20 cellular contexts compared by ENCODE assay signal in the genomic region with DNA sequence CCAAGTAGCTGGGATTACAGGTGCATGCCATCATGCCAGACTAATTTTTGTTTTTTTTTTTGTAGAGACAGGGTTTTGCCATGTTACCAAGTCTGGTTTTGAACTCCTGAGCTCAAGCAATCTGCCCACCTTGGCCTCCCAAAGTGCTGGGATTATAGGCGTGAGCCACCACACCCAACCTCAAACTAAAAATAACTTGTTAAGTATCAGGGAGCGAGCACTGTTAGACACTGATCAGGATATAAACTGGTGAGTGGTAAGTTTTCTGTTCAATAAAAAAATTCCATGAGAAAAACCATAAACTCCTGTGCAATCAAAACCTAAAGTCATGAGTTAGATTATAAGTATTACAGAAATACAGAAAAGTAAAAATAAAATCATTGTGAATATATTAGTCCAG. TPM values are rescaled to one million over a fixed set of nuclear protein-coding genes. Genes with fewer than 3 reads are reported as not detected.
A peak's percentile ranks its signal among the peaks of the same experiment; 100 is the strongest.
DNase-seq lines count a peak whose midpoint lies in the region; ATAC-seq, FAIRE-seq and TF ChIP-seq lines count a peak whose summit lies in the region.
"Had no signal": no experiment of that assay in that cellular context is flagged by ENCODE, and none has a peak within 500 bp of the region (broad histone marks: within the 10 kb centered on the region; RNA-seq: fewer than 3 reads in every experiment).

No MANE protein-coding gene starts in this region.

- no TSS peak for BruUV-seq in HepG2 (replicated peaks; lab: Mats Ljungman, UMichigan)

- peaks cover 52% of the 10 kb centered on the region for H3K36me3 Mint-ChIP-seq in activated T-helper 17 cell treated with anti-CD3 and anti-CD28 coated beads, Interleukin-2, amount 50 U/mL, for 72 hours (ENCODE audit: low read depth)
- no peaks in the 10 kb centered on the region for H3K36me3 Mint-ChIP-seq in natural killer cell

- no peak for TF ChIP-seq EP300 in transverse colon (IDR thresholded peaks at IDR 0.05; ENCODE audit: low read depth)
- TF ChIP-seq EP300 in HepG2 (IDR thresholded peaks at IDR 0.05; ENCODE audit: low read depth in 2 of 2, low read length in 2 of 2), result no peak
- TF ChIP-seq EP300 in HepG2 (CRISPR knock-in tag; IDR thresholded peaks at IDR 0.05; ENCODE audit: borderline replicate concordance), result no peak

- peak overlapping the region; percentile 60 for H3K27ac ChIP-seq in left ventricle myocardium inferior (replicated peaks)
- H3K27ac ChIP-seq in right atrium auricular region, result no peak overlapping the region
- peak overlapping the region; percentile 64 to 77 (median 72) for H3K27ac ChIP-seq in transverse colon
- H3K27ac ChIP-seq in HepG2 (ENCODE audit: extremely low read length, insufficient read depth, low read length), result no peak overlapping the region
- H3K27ac ChIP-seq: KMS-11 had no signal

- no peak overlapping the region for H3K4me2 ChIP-seq in HepG2 (ENCODE audit: low read depth, low read length)
- H3K4me2 ChIP-seq: KMS-11 had no signal

- TF ChIP-seq RAD21 in HepG2 (CRISPR knock-in tag; IDR thresholded peaks at IDR 0.05), result no peak

- H3K4me3 Mint-ChIP-seq in activated T-helper 17 cell treated with anti-CD3 and anti-CD28 coated beads, Interleukin-2, amount 50 U/mL, for 72 hours, result no peak overlapping the region
- no peak overlapping the region for H3K4me3 Mint-ChIP-seq in natural killer cell
- H3K4me3 Mint-ChIP-seq: CD14-positive monocyte had no signal

- no peak overlapping the region for H2AFZ ChIP-seq in HepG2 (ENCODE audit: low read length)

- CTCF ChIA-PET in HepG2 (lab: Yijun Ruan, JAX; ENCODE audit: low intra/inter-chr PET ratio, low total read pairs), result no interaction called here

- POLR2A ChIA-PET in HepG2 (lab: Yijun Ruan, JAX), result no interaction called here

- H3K4me1 ChIP-seq in left ventricle myocardium inferior (peaks cover 16% of the 10 kb centered on the region), right atrium auricular region (peaks cover 0 to 4% of the 10 kb centered on the region in 2 donors), transverse colon (peaks cover 4 to 46% (median 10%) of the 10 kb centered on the region in 4 donors), HepG2 (ENCODE audit: insufficient read depth, low read length) (peaks cover 8% of the 10 kb centered on the region; the same call in 1 of the 2 replicates)

- in situ Hi-C loops in transverse colon (cut with MboI; ENCODE audit: low pct_ligation_motif_present in 1 of 4, low pct_unique_long_range_greater_than_20kb in 1 of 4, low sequenced_read_pairs in 3 of 4), result no loop called here
- in situ Hi-C loops in HepG2 (cut with HindIII; ENCODE audit: extremely low pct_ligation_motif_present, low pct_unique_long_range_greater_than_20kb), result no loop called here

- peaks cover 23% of the 10 kb centered on the region for H3K4me1 Mint-ChIP-seq in activated T-helper 17 cell treated with anti-CD3 and anti-CD28 coated beads, Interleukin-2, amount 50 U/mL, for 72 hours
- peaks cover 28 to 42% of the 10 kb centered on the region in 2 donors for H3K4me1 Mint-ChIP-seq in natural killer cell

- H3K27me3 ChIP-seq in left ventricle myocardium inferior (ENCODE audit: low read depth) (no peaks in the 10 kb centered on the region), right atrium auricular region (no peaks in the 10 kb centered on the region), transverse colon (no peaks in the 10 kb centered on the region), HepG2 (ENCODE audit: control insufficient read depth in 1 of 2, insufficient read depth in 2 of 2, low read length in 2 of 2) (no peaks in the 10 kb centered on the region)

- DNase-seq in left ventricle myocardium inferior, result no peak
- DNase-seq in right atrium auricular region (ENCODE audit: low spot score), result no peak
- DNase-seq in natural killer cell, result no peak
- DNase-seq in transverse colon, result no peak
- DNase-seq in putamen (ENCODE audit: low spot score), result no peak
- DNase-seq in SKM-1 treated with dmso at 0.1 percent for 144 hours (lab: John Stamatoyannopoulos, UW; ENCODE audit: unreplicated experiment), result no peak
- no peak for DNase-seq in HepG2 (ENCODE audit: low spot score)
- DNase-seq: DMS79 treated with DMSO at 0.1 percent for 48 hours, GOT3, NCI-H1417, NCI-H187 treated with DMSO at 0.1 percent for 48 hours, NCI-H226, NCI-H524, OCI-M1, SHP77 had no signal

- TF ChIP-seq POLR2A in transverse colon (IDR thresholded peaks at IDR 0.05), result no peak
- no peak for TF ChIP-seq POLR2A in HepG2 (IDR thresholded peaks at IDR 0.05; ENCODE audit: insufficient read depth in 1 of 2, low read depth in 2 of 2, low read length in 2 of 2)

- H3K36me3 ChIP-seq in left ventricle myocardium inferior, result peaks cover 44% of the 10 kb centered on the region
- H3K36me3 ChIP-seq in right atrium auricular region, result no peaks in the 10 kb centered on the region
- H3K36me3 ChIP-seq in transverse colon, result peaks cover 0 to 9% (median 0%) of the 10 kb centered on the region in 4 donors
- peaks cover 0 to 1% of the 10 kb centered on the region in 2 experiments; a peak in 2 of 5 replicates for H3K36me3 ChIP-seq in HepG2 (replicated peaks in 1 of 2; ENCODE audit: control insufficient read depth in 1 of 2, insufficient read depth in 2 of 2, low read length in 2 of 2)

- H3K9me3 ChIP-seq in left ventricle myocardium inferior (replicated peaks), result no peaks in the 10 kb centered on the region
- H3K9me3 ChIP-seq in right atrium auricular region, result no peaks in the 10 kb centered on the region
- H3K9me3 ChIP-seq in transverse colon, result no peaks in the 10 kb centered on the region
- no peaks in the 10 kb centered on the region for H3K9me3 ChIP-seq in HepG2 (ENCODE audit: low read length)

- WGBS in transverse colon (ENCODE audit: low coverage in 1 of 2), 2 donors, result 20 to 53% methylated on average over 1 to 2 of the region's 2 CpGs
- WGBS in HepG2 (ENCODE audit: low lambda C conversion rate), result 94% methylated on average over 2 of the region's 2 CpGs

- TF ChIP-seq CTCF in left ventricle myocardium inferior (IDR thresholded peaks at IDR 0.05; ENCODE audit: borderline replicate concordance) (no peak), right atrium auricular region (IDR thresholded peaks at IDR 0.05) (no peak), natural killer cell (IDR thresholded peaks at IDR 0.05) (no peak), transverse colon (IDR thresholded peaks at IDR 0.05) (no peak), HepG2 (CRISPR knock-in tag; IDR thresholded peaks at IDR 0.05) (no peak)

- no peak overlapping the region for H3K4me3 ChIP-seq in left ventricle myocardium inferior
- no peak overlapping the region for H3K4me3 ChIP-seq in right atrium auricular region
- H3K4me3 ChIP-seq in transverse colon, result no peak overlapping the region
- no peak overlapping the region for H3K4me3 ChIP-seq in HepG2 (replicated peaks in 1 of 3; ENCODE audit: insufficient read depth in 1 of 3, low read depth in 2 of 3, low read length in 3 of 3)

- no peaks in the 10 kb centered on the region for H3K79me2 ChIP-seq in HepG2 (ENCODE audit: insufficient read depth, low read length)

- no peaks in the 10 kb centered on the region for H3K9me3 Mint-ChIP-seq in activated T-helper 17 cell treated with anti-CD3 and anti-CD28 coated beads, Interleukin-2, amount 50 U/mL, for 72 hours
- H3K9me3 Mint-ChIP-seq in natural killer cell, result no peaks in the 10 kb centered on the region

- peak overlapping the region; percentile 9 for H3K27ac Mint-ChIP-seq in activated T-helper 17 cell treated with anti-CD3 and anti-CD28 coated beads, Interleukin-2, amount 50 U/mL, for 72 hours
- H3K27ac Mint-ChIP-seq in natural killer cell, result peak overlapping the region; percentile 9 to 82
- H3K27ac Mint-ChIP-seq: CD14-positive monocyte had no signal

- no peak for FAIRE-seq in HepG2 (lab: Jason Lieb, UNC)

- intact Hi-C loops in left ventricle myocardium inferior (cut with micrococcal nuclease), result no loop called here
- intact Hi-C loops in natural killer cell (cut with micrococcal nuclease), result no loop called here
- intact Hi-C loops in transverse colon (cut with DNase I; ENCODE audit: low total_unique reads), result no loop called here
- intact Hi-C loops in HepG2 (cut with micrococcal nuclease; ENCODE audit: unreplicated experiment), result no loop called here

- H3K27me3 Mint-ChIP-seq in activated T-helper 17 cell treated with anti-CD3 and anti-CD28 coated beads, Interleukin-2, amount 50 U/mL, for 72 hours, result no peaks in the 10 kb centered on the region
- no peaks in the 10 kb centered on the region for H3K27me3 Mint-ChIP-seq in natural killer cell (ENCODE audit: low read depth in 2 of 2)

- no peaks in the 10 kb centered on the region for H4K20me1 ChIP-seq in HepG2 (ENCODE audit: insufficient read depth, low read length)

- no peak overlapping the region for H3K9ac ChIP-seq in HepG2 (ENCODE audit: insufficient read depth, low read depth, low read length)
- H3K9ac ChIP-seq: KMS-11 had no signal

- no peak for ATAC-seq in activated T-helper 17 cell treated with anti-CD3 and anti-CD28 coated beads, Interleukin-2, amount 50 U/mL, for 72 hours (replicated peaks)
- ATAC-seq in natural killer cell (no peak), HepG2 (no peak)
- ATAC-seq: HCT116 had no signal

RNA-seq across cellular contexts. Expression of gene SYCP3, which starts 44.6 kb away (rescaled TPM):
- total RNA-seq in left ventricle myocardium inferior, result not detected
- total RNA-seq in right atrium auricular region, result not detected
- total RNA-seq in activated T-helper 17 cell treated with anti-CD3 and anti-CD28 coated beads, Interleukin-2, amount 50 U/mL, for 72 hours, result under 1 TPM; 0.30 to 0.42 TPM
- 1 to 10 TPM; 1.4 to 3.2 (median 2.4) TPM for total RNA-seq in natural killer cell
- total RNA-seq in transverse colon, result under 1 TPM in 1 of 4 donors, not detected in 3; 0.16 TPM
- total RNA-seq in HepG2 (2016; rRNA removed; fragmentation: Illumina TruSeq; extraction: Trizol), result not detected in 2 replicates
- total RNA-seq in HepG2 (2016; cell fraction: cytosol; rRNA removed; fragmentation: Illumina TruSeq; extraction: Trizol; ENCODE audit: low read depth), result not detected in 2 replicates
- not detected in 2 replicates for total RNA-seq in HepG2 (2016; cell fraction: insoluble cytoplasmic fraction; rRNA removed; fragmentation: Illumina TruSeq; extraction: Trizol)
- total RNA-seq in HepG2 (2016; cell fraction: membrane; rRNA removed; fragmentation: Illumina TruSeq; extraction: Trizol), result not detected in 2 replicates
- not detected in 2 replicates for total RNA-seq in HepG2 (2016; cell fraction: nucleus; rRNA removed; fragmentation: Illumina TruSeq; extraction: Trizol)
- not detected in 2 replicates for polyA plus RNA-seq in HepG2 (2011; rRNA removed)
- polyA plus RNA-seq in HepG2 (2011; cell fraction: cytosol; rRNA removed), result not detected in 2 replicates
- not detected in 2 replicates for polyA plus RNA-seq in HepG2 (2011; cell fraction: nucleus; rRNA removed)
- 0.97 and 1.0 TPM in 2 replicates for polyA plus RNA-seq in HepG2 (2012)
- polyA plus RNA-seq in HepG2 (2016; cell fraction: cytosol; fragmentation: Illumina TruSeq; extraction: Trizol; ENCODE audit: low read depth), result not detected in 2 replicates
- polyA plus RNA-seq in HepG2 (2016; cell fraction: insoluble cytoplasmic fraction; fragmentation: Illumina TruSeq; extraction: Trizol; ENCODE audit: low read depth), result not detected in 2 replicates
- not detected in 2 replicates for polyA plus RNA-seq in HepG2 (2016; cell fraction: membrane; fragmentation: Illumina TruSeq; extraction: Trizol; ENCODE audit: low read depth)
- polyA plus RNA-seq in HepG2 (2016; cell fraction: nucleus; fragmentation: Illumina TruSeq; extraction: Trizol; ENCODE audit: insufficient read depth, low read depth), result not detected in 2 replicates
- polyA minus RNA-seq in HepG2 (2011; rRNA and poly(A)+ RNA removed; ENCODE audit: low replicate concordance), result 0.12 TPM in 1 of 2 replicates, not detected in the other
- polyA minus RNA-seq in HepG2 (2011; cell fraction: cytosol; rRNA and poly(A)+ RNA removed), result not detected in 2 replicates
- polyA minus RNA-seq in HepG2 (2011; cell fraction: nucleus; rRNA and poly(A)+ RNA removed), result 0.50 and 0.90 TPM in 2 replicates
- total RNA-seq: M059J had no signal
- polyA plus RNA-seq: CD14-positive monocyte had no signal

RNA-seq across cellular contexts. Expression of gene GNPTAB, which starts 46.9 kb away (rescaled TPM):
- total RNA-seq in left ventricle myocardium inferior (55.2 TPM), right atrium auricular region (10 to 100 TPM; 25.3 to 32.6 TPM), natural killer cell (100 to 1,000 TPM; 260 to 285 (median 262) TPM), transverse colon (10 to 100 TPM; 24.1 to 83.0 (median 64.5) TPM), HepG2 (2016; rRNA removed; fragmentation: Illumina TruSeq; extraction: Trizol) (19.4 and 23.0 TPM in 2 replicates)
- total RNA-seq in activated T-helper 17 cell treated with anti-CD3 and anti-CD28 coated beads, Interleukin-2, amount 50 U/mL, for 72 hours, result 10 to 100 TPM; 29.8 to 41.1 TPM
- total RNA-seq in HepG2 (2016; cell fraction: cytosol; rRNA removed; fragmentation: Illumina TruSeq; extraction: Trizol; ENCODE audit: low read depth), result 12.6 and 12.8 TPM in 2 replicates
- total RNA-seq in HepG2 (2016; cell fraction: insoluble cytoplasmic fraction; rRNA removed; fragmentation: Illumina TruSeq; extraction: Trizol), result 20.1 and 20.3 TPM in 2 replicates
- total RNA-seq in HepG2 (2016; cell fraction: membrane; rRNA removed; fragmentation: Illumina TruSeq; extraction: Trizol), result 21.4 and 29.8 TPM in 2 replicates
- total RNA-seq in HepG2 (2016; cell fraction: nucleus; rRNA removed; fragmentation: Illumina TruSeq; extraction: Trizol), result 19.1 and 24.0 TPM in 2 replicates
- 10.4 and 13.6 TPM in 2 replicates for polyA plus RNA-seq in HepG2 (2011; rRNA removed)
- polyA plus RNA-seq in HepG2 (2011; cell fraction: cytosol; rRNA removed), result 7.1 and 11.0 TPM in 2 replicates
- 6.4 and 7.0 TPM in 2 replicates for polyA plus RNA-seq in HepG2 (2011; cell fraction: nucleus; rRNA removed)
- polyA plus RNA-seq in HepG2 (2012), result 12.2 and 13.2 TPM in 2 replicates
- 15.5 and 16.7 TPM in 2 replicates for polyA plus RNA-seq in HepG2 (2016; cell fraction: cytosol; fragmentation: Illumina TruSeq; extraction: Trizol; ENCODE audit: low read depth)
- 15.6 and 15.9 TPM in 2 replicates for polyA plus RNA-seq in HepG2 (2016; cell fraction: insoluble cytoplasmic fraction; fragmentation: Illumina TruSeq; extraction: Trizol; ENCODE audit: low read depth)
- 18.2 and 19.1 TPM in 2 replicates for polyA plus RNA-seq in HepG2 (2016; cell fraction: membrane; fragmentation: Illumina TruSeq; extraction: Trizol; ENCODE audit: low read depth)
- polyA plus RNA-seq in HepG2 (2016; cell fraction: nucleus; fragmentation: Illumina TruSeq; extraction: Trizol; ENCODE audit: insufficient read depth, low read depth), result 19.0 and 19.8 TPM in 2 replicates
- polyA minus RNA-seq in HepG2 (2011; rRNA and poly(A)+ RNA removed; ENCODE audit: low replicate concordance), result 16.1 and 37.9 TPM in 2 replicates
- polyA minus RNA-seq in HepG2 (2011; cell fraction: cytosol; rRNA and poly(A)+ RNA removed), result 9.1 and 14.1 TPM in 2 replicates
- 20.2 and 20.3 TPM in 2 replicates for polyA minus RNA-seq in HepG2 (2011; cell fraction: nucleus; rRNA and poly(A)+ RNA removed)

Comparison
In these comparisons a context has a peak if more than half of its experiments do, and no peak if none do; other contexts are left out.
1. H3K27ac ChIP-seq: peak in left ventricle myocardium inferior (single experiment) and transverse colon (4 of 4); none in right atrium auricular region (0 of 2) and HepG2 (single experiment).